Comparison of ENCODE assay signal across 8 cellular contexts in genomic region chr6:108945686-108946158, GRCh38.
DNase-seq lines count a peak whose midpoint lies in the region; ATAC-seq and TF ChIP-seq lines count a peak whose summit lies in the region.

No MANE protein-coding gene starts in this region.

- no peak for ATAC-seq in activated CD8-positive, alpha-beta T cell treated with anti-CD3 and anti-CD28 coated beads, Interleukin-2, amount 10 ng/mL, durations not matched to agents 7 days and 5 days
- no peak for ATAC-seq in activated CD8-positive, alpha-beta T cell treated with anti-CD3 and anti-CD28 coated beads for 36 hours
- peak; percentile 92 for ATAC-seq in aorta (ENCODE audit: low FRiP score)

- no peak for DNase-seq in activated CD8-positive, alpha-beta T cell treated with anti-CD3 and anti-CD28 coated beads, Interleukin-2, amount 10 ng/mL, durations not matched to agents 7 days and 5 days
- no peak for DNase-seq in activated CD8-positive, alpha-beta T cell treated with anti-CD3 and anti-CD28 coated beads for 36 hours
- DNase-seq in head of caudate nucleus (peak in 41 of 42 donors; percentile 16 to 85 (median 59)), nucleus accumbens (lab: John Stamatoyannopoulos, UW) (peak in 52 of 56 donors; percentile 3 to 85 (median 54)), aorta (peak; percentile 89 to 91), NCI-H2107 (lab: John Stamatoyannopoulos, UW) (no peak), HUDEP-2 (lab: John Stamatoyannopoulos, UW; ENCODE audit: unreplicated experiment in 76 of 76) (no peak), NCI-H2081 treated with DMSO at 0.1 percent for 48 hours (lab: John Stamatoyannopoulos, UW) (no peak)

- no peaks in the 10 kb centered on the region for H3K9me3 ChIP-seq in aorta (ENCODE audit: control insufficient read depth, low read length)

- no peaks in the 10 kb centered on the region for H3K36me3 ChIP-seq in aorta (ENCODE audit: control insufficient read depth in 1 of 2, insufficient read depth in 2 of 2, low read length in 1 of 2)

- H3K27ac Mint-ChIP-seq in activated CD8-positive, alpha-beta T cell treated with anti-CD3 and anti-CD28 coated beads, Interleukin-2, amount 10 ng/mL, durations not matched to agents 7 days and 5 days, result peak overlapping the region; percentile 13
- no peak overlapping the region for H3K27ac Mint-ChIP-seq in activated CD8-positive, alpha-beta T cell treated with anti-CD3 and anti-CD28 coated beads for 36 hours

- H3K27me3 ChIP-seq in aorta (ENCODE audit: control insufficient read depth in 1 of 2, insufficient read depth in 2 of 2, low read length in 1 of 2), result no peaks in the 10 kb centered on the region

- 5 to 7% methylated on average over 10 of the region's 10 CpGs for WGBS in aorta, 2 donors

- H3K27ac ChIP-seq in aorta (ENCODE audit: low read depth in 1 of 2, low read length in 2 of 2), result peak overlapping the region; percentile 43 to 96

- POLR2A ChIA-PET in activated CD8-positive, alpha-beta T cell treated with anti-CD3 and anti-CD28 coated beads, Interleukin-2, amount 10 ng/mL, durations not matched to agents 7 days and 5 days (lab: Charles Lee), result interaction anchor here (0.6 kb wide), 1 partner anchor 31 kb away, joined by 3 read pairs; no protein-coding TSS in a partner anchor
- POLR2A ChIA-PET in activated CD8-positive, alpha-beta T cell treated with anti-CD3 and anti-CD28 coated beads for 36 hours (lab: Charles Lee), result interaction anchor here (0.6 kb wide), 2 partner anchors 62 to 140 kb away, joined by 3 read pairs; no protein-coding TSS in a partner anchor

- H3K27me3 Mint-ChIP-seq in activated CD8-positive, alpha-beta T cell treated with anti-CD3 and anti-CD28 coated beads, Interleukin-2, amount 10 ng/mL, durations not matched to agents 7 days and 5 days (ENCODE audit: low read depth), result no peaks in the 10 kb centered on the region
- H3K27me3 Mint-ChIP-seq in activated CD8-positive, alpha-beta T cell treated with anti-CD3 and anti-CD28 coated beads for 36 hours, result no peaks in the 10 kb centered on the region

- no peak overlapping the region for H3K4me3 Mint-ChIP-seq in activated CD8-positive, alpha-beta T cell treated with anti-CD3 and anti-CD28 coated beads, Interleukin-2, amount 10 ng/mL, durations not matched to agents 7 days and 5 days
- H3K4me3 Mint-ChIP-seq in activated CD8-positive, alpha-beta T cell treated with anti-CD3 and anti-CD28 coated beads for 36 hours, result no peak overlapping the region

- no peak for TF ChIP-seq CTCF in activated CD8-positive, alpha-beta T cell treated with anti-CD3 and anti-CD28 coated beads for 36 hours (IDR thresholded peaks at IDR 0.05)

- H3K36me3 Mint-ChIP-seq in activated CD8-positive, alpha-beta T cell treated with anti-CD3 and anti-CD28 coated beads, Interleukin-2, amount 10 ng/mL, durations not matched to agents 7 days and 5 days (ENCODE audit: low read depth), result peaks cover 10% of the 10 kb centered on the region
- no peaks in the 10 kb centered on the region for H3K36me3 Mint-ChIP-seq in activated CD8-positive, alpha-beta T cell treated with anti-CD3 and anti-CD28 coated beads for 36 hours (ENCODE audit: low read depth)

- H3K4me1 Mint-ChIP-seq in activated CD8-positive, alpha-beta T cell treated with anti-CD3 and anti-CD28 coated beads, Interleukin-2, amount 10 ng/mL, durations not matched to agents 7 days and 5 days (ENCODE audit: low read depth), result peaks cover 58% of the 10 kb centered on the region
- peaks cover 42% of the 10 kb centered on the region for H3K4me1 Mint-ChIP-seq in activated CD8-positive, alpha-beta T cell treated with anti-CD3 and anti-CD28 coated beads for 36 hours (ENCODE audit: low read depth)

- no peak overlapping the region for H3K4me3 ChIP-seq in aorta (ENCODE audit: low read length in 2 of 2)

- intact Hi-C loops in activated CD8-positive, alpha-beta T cell treated with anti-CD3 and anti-CD28 coated beads for 36 hours (cut with micrococcal nuclease), result no loop called here
- intact Hi-C loops in head of caudate nucleus (cut with DNase I) (no loop called here), aorta (cut with DNase I) (loop anchor here (5.0 kb wide), 3 partner anchors 48 to 388 kb away; no protein-coding TSS in a partner anchor)

- H3K9me3 Mint-ChIP-seq in activated CD8-positive, alpha-beta T cell treated with anti-CD3 and anti-CD28 coated beads, Interleukin-2, amount 10 ng/mL, durations not matched to agents 7 days and 5 days (ENCODE audit: insufficient read depth), result no peaks in the 10 kb centered on the region
- no peaks in the 10 kb centered on the region for H3K9me3 Mint-ChIP-seq in activated CD8-positive, alpha-beta T cell treated with anti-CD3 and anti-CD28 coated beads for 36 hours

- peaks cover 9 to 11% of the 10 kb centered on the region in 2 donors for H3K4me1 ChIP-seq in aorta (ENCODE audit: control insufficient read depth in 1 of 2, insufficient read depth in 2 of 2, low read length in 2 of 2)

- CTCF ChIA-PET in activated CD8-positive, alpha-beta T cell treated with anti-CD3 and anti-CD28 coated beads, Interleukin-2, amount 10 ng/mL, durations not matched to agents 7 days and 5 days (lab: Charles Lee), result interaction anchor here (0.7 to 1.5 kb wide), 3 partner anchors 9 to 29 kb away, joined by 3 to 4 read pairs (median 3); no protein-coding TSS in a partner anchor
- CTCF ChIA-PET in activated CD8-positive, alpha-beta T cell treated with anti-CD3 and anti-CD28 coated beads for 36 hours (lab: Charles Lee), result interaction anchor here (1.4 kb wide), 1 partner anchor 9 kb away, joined by 3 read pairs; no protein-coding TSS in a partner anchor

Comparison
In these comparisons a context has a peak if more than half of its experiments do, and no peak if none do; other contexts are left out.
1. DNase-seq: peak in head of caudate nucleus (41 of 42), nucleus accumbens (52 of 56) and aorta (2 of 2); none in activated CD8-positive, alpha-beta T cell treated with anti-CD3 and anti-CD28 coated beads, Interleukin-2, amount 10 ng/mL, durations not matched to agents 7 days and 5 days (single experiment), activated CD8-positive, alpha-beta T cell treated with anti-CD3 and anti-CD28 coated beads for 36 hours (single experiment), NCI-H2107 (single experiment), HUDEP-2 (0 of 76) and NCI-H2081 treated with DMSO at 0.1 percent for 48 hours (single experiment).
2. intact Hi-C loops: an anchor here in aorta (5.0 kb wide); none called in activated CD8-positive, alpha-beta T cell treated with anti-CD3 and anti-CD28 coated beads for 36 hours and head of caudate nucleus.